Comparison of ENCODE assay signal across 27 cellular contexts in the genomic region with DNA sequence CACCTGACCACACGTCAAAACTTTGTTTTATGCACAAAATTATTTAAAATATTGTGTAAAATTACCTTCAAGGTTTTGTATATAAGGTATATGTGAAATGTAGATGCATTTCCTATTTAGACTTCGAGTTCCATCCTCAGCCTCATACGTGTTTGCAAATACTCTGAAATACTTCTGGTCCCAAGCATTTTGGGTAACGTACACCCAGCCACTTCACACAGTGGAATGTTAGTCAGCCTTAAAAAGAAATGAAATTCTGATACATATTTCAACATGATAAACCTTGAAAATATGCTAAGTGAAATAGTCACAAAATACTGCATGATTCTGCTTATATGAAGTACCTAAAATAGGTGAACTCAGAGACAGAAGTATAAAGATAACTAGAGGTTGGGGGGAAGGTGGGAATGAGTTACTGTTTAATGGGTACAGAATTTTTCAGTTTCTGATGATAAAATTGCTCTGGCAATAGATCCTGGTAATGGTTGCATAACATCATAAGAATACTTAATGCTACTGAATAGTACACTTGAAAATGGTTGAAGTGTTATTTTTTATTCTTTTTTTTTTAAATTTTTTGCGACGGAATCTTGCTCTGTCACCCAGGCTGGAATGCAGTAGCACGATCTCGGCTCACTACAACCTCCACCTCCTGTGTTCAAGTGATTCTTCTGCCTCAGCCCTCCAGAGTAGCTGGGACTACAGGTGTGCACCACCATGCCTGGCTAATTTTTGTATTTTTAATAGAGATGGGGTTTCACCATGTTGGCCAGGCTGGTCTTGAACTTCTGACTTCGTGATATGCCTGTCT.
"Had no signal": no experiment of that assay in that cellular context is flagged by ENCODE, and none has a peak within 500 bp of the region (broad histone marks: within the 10 kb centered on the region; RNA-seq: fewer than 3 reads in every experiment).

No MANE protein-coding gene starts in this region.

- H3K9me3 ChIP-seq: Peyer's patch, SJCRH30, SK-N-SH had no signal

- ATAC-seq: activated naive CD4-positive, alpha-beta T cell treated with anti-CD3 and anti-CD28 coated beads, Interleukin-2, amount 50 U/mL, for 72 hours; K562 had no signal

- H3K27ac Mint-ChIP-seq: activated B cell treated with CpG ODN at 0.5 μM for 24 hours; activated CD4-positive, alpha-beta T cell treated with anti-CD3 and anti-CD28 coated beads, Interleukin-2, amount 10 ng/mL, durations not matched to agents 24 days and 14 days; T-helper 1 cell treated with Interleukin-12 subunit alpha and Interleukin-12 subunit beta and Interleukin-4 antibody, amounts not matched to agents 30 μg/mL and 1 μg/mL, for 36 hours had no signal

- H3K4me1 ChIP-seq: Peyer's patch, SJCRH30 had no signal

- H3K27me3 Mint-ChIP-seq: activated B cell treated with CpG ODN at 0.5 μM for 24 hours; activated CD4-positive, alpha-beta T cell treated with anti-CD3 and anti-CD28 coated beads, Interleukin-2, amount 10 ng/mL, durations not matched to agents 24 days and 14 days had no signal

- H3K27ac ChIP-seq: brain microvascular endothelial cell, cardiac muscle cell, Peyer's patch, RWPE1, SJCRH30 had no signal

- H3K27me3 ChIP-seq: brain microvascular endothelial cell, cardiac muscle cell, Peyer's patch, SJCRH30 had no signal

- H3K4me3 Mint-ChIP-seq: activated B cell treated with CpG ODN at 0.5 μM for 24 hours; activated CD4-positive, alpha-beta T cell treated with anti-CD3 and anti-CD28 coated beads, Interleukin-2, amount 10 ng/mL, durations not matched to agents 24 days and 14 days; T-helper 1 cell treated with Interleukin-12 subunit alpha and Interleukin-12 subunit beta and Interleukin-4 antibody, amounts not matched to agents 30 μg/mL and 1 μg/mL, for 36 hours had no signal

- H3K4me3 ChIP-seq: cardiac muscle cell, K562, Peyer's patch, SJCRH30 had no signal

- DNase-seq: activated B cell treated with CpG ODN at 0.5 μM for 24 hours; activated CD4-positive, alpha-beta T cell treated with anti-CD3 and anti-CD28 coated beads for 1 hour; activated CD4-positive, alpha-beta T cell treated with anti-CD3 and anti-CD28 coated beads, Interleukin-2, amount 50 U/mL, for 48 hours; activated T-cell treated with anti-CD3 and anti-CD28 coated beads for 4 hours; brain microvascular endothelial cell; Karpas-422; MM.1S; NCI-H1105; NCI-H1436; NCI-H1694 treated with DMSO at 0.1 percent for 48 hours; NCI-H2029 treated with DMSO at 0.1 percent for 48 hours; NCI-H510A treated with DMSO at 0.1 percent for 48 hours; NCI-H69; NK-92 treated with Interleukin-12 subunit alpha and Interleukin-12 subunit beta, amount 100 ng/mL, for 24 hours; OCI-M1; Peyer's patch; Right ventricle myocardium superior; SJCRH30; SK-N-SH; SW 1271; T1000 had no signal

- H3K9me3 Mint-ChIP-seq: activated B cell treated with CpG ODN at 0.5 μM for 24 hours; activated CD4-positive, alpha-beta T cell treated with anti-CD3 and anti-CD28 coated beads, Interleukin-2, amount 10 ng/mL, durations not matched to agents 24 days and 14 days; activated naive CD4-positive, alpha-beta T cell treated with anti-CD3 and anti-CD28 coated beads, Interleukin-2, amount 50 U/mL, for 72 hours; T-helper 1 cell treated with Interleukin-12 subunit alpha and Interleukin-12 subunit beta and Interleukin-4 antibody, amounts not matched to agents 30 μg/mL and 1 μg/mL, for 36 hours had no signal

- H3K4me1 Mint-ChIP-seq: activated B cell treated with CpG ODN at 0.5 μM for 24 hours had no signal
